11 cellular contexts compared by ENCODE assay signal in the genomic region with DNA sequence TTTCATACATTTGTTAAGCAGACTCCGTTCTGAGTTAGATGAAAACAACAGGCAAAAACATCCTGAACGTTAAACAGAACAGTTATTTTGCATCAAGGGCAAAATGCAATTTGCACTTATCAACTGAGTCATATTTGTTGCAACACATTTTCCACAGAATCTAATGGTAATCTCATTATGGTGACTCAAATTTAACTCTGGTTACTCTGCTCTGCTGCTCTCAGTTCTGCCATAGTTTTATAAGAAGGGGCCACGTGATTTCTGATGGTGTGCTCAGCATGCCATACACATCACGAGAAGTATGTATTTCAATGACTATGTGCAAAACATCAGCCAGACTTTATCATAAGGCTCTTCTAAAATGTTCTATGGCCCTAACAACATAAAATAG.
DNase-seq lines count a peak whose midpoint lies in the region; ATAC-seq and TF ChIP-seq lines count a peak whose summit lies in the region.
"Had no signal": no experiment of that assay in that cellular context is flagged by ENCODE, and none has a peak within 500 bp of the region (broad histone marks: within the 10 kb centered on the region; RNA-seq: fewer than 3 reads in every experiment).

No MANE protein-coding gene starts in this region.

- peak overlapping the region; percentile 66 for H3K27ac Mint-ChIP-seq in activated CD8-positive, alpha-beta T cell treated with anti-CD3 and anti-CD28 coated beads for 36 hours
- no peak overlapping the region for H3K27ac Mint-ChIP-seq in activated CD8-positive, alpha-beta T cell treated with anti-CD3 and anti-CD28 coated beads, Interleukin-2, amount 10 ng/mL, durations not matched to agents 7 days and 5 days

- intact Hi-C loops in activated CD8-positive, alpha-beta T cell treated with anti-CD3 and anti-CD28 coated beads for 36 hours (cut with micrococcal nuclease) = no loop called here

- ATAC-seq in activated CD8-positive, alpha-beta T cell treated with anti-CD3 and anti-CD28 coated beads for 36 hours = peak; percentile 61
- no peak for ATAC-seq in activated CD8-positive, alpha-beta T cell treated with anti-CD3 and anti-CD28 coated beads, Interleukin-2, amount 10 ng/mL, durations not matched to agents 7 days and 5 days
- ATAC-seq in HG02938 (IDR thresholded peaks at IDR 0.05; ENCODE audit: unreplicated experiment) (peak; percentile 77), HG02981 (IDR thresholded peaks at IDR 0.05; ENCODE audit: unreplicated experiment) (no peak)

- peaks cover 2% of the 10 kb centered on the region for H3K9me3 Mint-ChIP-seq in activated CD8-positive, alpha-beta T cell treated with anti-CD3 and anti-CD28 coated beads for 36 hours
- no peaks in the 10 kb centered on the region for H3K9me3 Mint-ChIP-seq in activated CD8-positive, alpha-beta T cell treated with anti-CD3 and anti-CD28 coated beads, Interleukin-2, amount 10 ng/mL, durations not matched to agents 7 days and 5 days (ENCODE audit: insufficient read depth)

- DNase-seq in activated CD8-positive, alpha-beta T cell treated with anti-CD3 and anti-CD28 coated beads for 36 hours = no peak
- DNase-seq in activated CD8-positive, alpha-beta T cell treated with anti-CD3 and anti-CD28 coated beads, Interleukin-2, amount 10 ng/mL, durations not matched to agents 7 days and 5 days = no peak
- DNase-seq in astrocyte of the hippocampus (ENCODE audit: low read depth, low spot score) (peak; percentile 53), renal cortical epithelial cell (ENCODE audit: low read depth) (peak; percentile 81), NCI-H2107 (lab: John Stamatoyannopoulos, UW) (no peak), NCI-H2171 treated with DMSO at 0.1 percent for 48 hours (lab: John Stamatoyannopoulos, UW) (no peak)
- DNase-seq: dermis blood vessel endothelial cell, NCI-H1930, uterus had no signal

- peaks cover 22% of the 10 kb centered on the region for H3K36me3 Mint-ChIP-seq in activated CD8-positive, alpha-beta T cell treated with anti-CD3 and anti-CD28 coated beads for 36 hours (ENCODE audit: low read depth)
- H3K36me3 Mint-ChIP-seq in activated CD8-positive, alpha-beta T cell treated with anti-CD3 and anti-CD28 coated beads, Interleukin-2, amount 10 ng/mL, durations not matched to agents 7 days and 5 days (ENCODE audit: low read depth) = peaks cover 5% of the 10 kb centered on the region

- POLR2A ChIA-PET in activated CD8-positive, alpha-beta T cell treated with anti-CD3 and anti-CD28 coated beads for 36 hours (lab: Charles Lee) = no interaction called here
- POLR2A ChIA-PET in activated CD8-positive, alpha-beta T cell treated with anti-CD3 and anti-CD28 coated beads, Interleukin-2, amount 10 ng/mL, durations not matched to agents 7 days and 5 days (lab: Charles Lee) = no interaction called here

- peaks cover 14% of the 10 kb centered on the region for H3K4me1 Mint-ChIP-seq in activated CD8-positive, alpha-beta T cell treated with anti-CD3 and anti-CD28 coated beads for 36 hours (ENCODE audit: low read depth)
- no peaks in the 10 kb centered on the region for H3K4me1 Mint-ChIP-seq in activated CD8-positive, alpha-beta T cell treated with anti-CD3 and anti-CD28 coated beads, Interleukin-2, amount 10 ng/mL, durations not matched to agents 7 days and 5 days (ENCODE audit: low read depth)

- no peak overlapping the region for H3K4me3 Mint-ChIP-seq in activated CD8-positive, alpha-beta T cell treated with anti-CD3 and anti-CD28 coated beads for 36 hours
- H3K4me3 Mint-ChIP-seq in activated CD8-positive, alpha-beta T cell treated with anti-CD3 and anti-CD28 coated beads, Interleukin-2, amount 10 ng/mL, durations not matched to agents 7 days and 5 days = no peak overlapping the region

- no peaks in the 10 kb centered on the region for H3K27me3 Mint-ChIP-seq in activated CD8-positive, alpha-beta T cell treated with anti-CD3 and anti-CD28 coated beads for 36 hours
- no peaks in the 10 kb centered on the region for H3K27me3 Mint-ChIP-seq in activated CD8-positive, alpha-beta T cell treated with anti-CD3 and anti-CD28 coated beads, Interleukin-2, amount 10 ng/mL, durations not matched to agents 7 days and 5 days (ENCODE audit: low read depth)

- TF ChIP-seq CTCF in activated CD8-positive, alpha-beta T cell treated with anti-CD3 and anti-CD28 coated beads for 36 hours (IDR thresholded peaks at IDR 0.05) = no peak

- CTCF ChIA-PET in activated CD8-positive, alpha-beta T cell treated with anti-CD3 and anti-CD28 coated beads for 36 hours (lab: Charles Lee) = no interaction called here
- CTCF ChIA-PET in activated CD8-positive, alpha-beta T cell treated with anti-CD3 and anti-CD28 coated beads, Interleukin-2, amount 10 ng/mL, durations not matched to agents 7 days and 5 days (lab: Charles Lee) = no interaction called here

Comparison
In these comparisons a context has a peak if more than half of its experiments do, and no peak if none do; other contexts are left out.
1. ATAC-seq: peak in activated CD8-positive, alpha-beta T cell treated with anti-CD3 and anti-CD28 coated beads for 36 hours (single experiment) and HG02938 (single experiment); none in activated CD8-positive, alpha-beta T cell treated with anti-CD3 and anti-CD28 coated beads, Interleukin-2, amount 10 ng/mL, durations not matched to agents 7 days and 5 days (single experiment) and HG02981 (single experiment).
2. DNase-seq: peak in astrocyte of the hippocampus (single experiment) and renal cortical epithelial cell (single experiment); none in activated CD8-positive, alpha-beta T cell treated with anti-CD3 and anti-CD28 coated beads for 36 hours (single experiment), activated CD8-positive, alpha-beta T cell treated with anti-CD3 and anti-CD28 coated beads, Interleukin-2, amount 10 ng/mL, durations not matched to agents 7 days and 5 days (single experiment), NCI-H2107 (single experiment) and NCI-H2171 treated with DMSO at 0.1 percent for 48 hours (single experiment).